ENCODE assay signal across 12 cellular contexts in the genomic region with DNA sequence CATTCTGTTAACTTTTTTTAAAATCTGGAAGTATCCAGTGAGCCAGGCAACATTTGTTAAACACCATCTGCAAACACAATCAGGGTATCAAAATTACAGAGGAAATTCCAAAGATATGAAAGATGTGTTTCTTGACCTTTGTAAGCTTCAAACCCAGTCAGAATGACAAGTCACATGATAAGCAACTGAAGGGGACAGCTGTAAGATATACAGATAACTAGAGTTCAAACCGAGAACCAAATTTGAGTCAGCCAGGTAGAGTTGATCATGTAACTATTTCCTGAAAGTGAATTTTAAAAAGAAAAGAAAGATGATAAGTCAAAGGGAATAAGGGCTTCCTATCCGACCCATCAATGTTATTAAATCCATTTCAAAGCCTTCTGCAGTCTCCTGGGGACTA.
DNase-seq lines count a peak whose midpoint lies in the region; ATAC-seq and TF ChIP-seq lines count a peak whose summit lies in the region.
"Had no signal": no experiment of that assay in that cellular context is flagged by ENCODE, and none has a peak within 500 bp of the region (broad histone marks: within the 10 kb centered on the region; RNA-seq: fewer than 3 reads in every experiment).

No MANE protein-coding gene starts in this region.

- intact Hi-C loops in heart right ventricle (cut with DNase I) = no loop called here
- intact Hi-C loops in cardiac septum (cut with DNase I) = no loop called here

- no peaks in the 10 kb centered on the region for H3K9me3 Mint-ChIP-seq in stimulated activated naive B cell treated with anti-CD40 and anti-IgM and Interleukin-4, amounts not matched to agents 10 μg/mL and 1 μg/mL and 100 μg/mL, for 72 hours

- TF ChIP-seq CTCF in heart right ventricle (IDR thresholded peaks at IDR 0.05) (no peak), suprapubic skin (IDR thresholded peaks at IDR 0.05) (no peak)

- H3K4me3 ChIP-seq in heart right ventricle (no peak overlapping the region), suprapubic skin (no peak overlapping the region)

- no peak for TF ChIP-seq POLR2A in suprapubic skin (IDR thresholded peaks at IDR 0.05)

- ATAC-seq in heart right ventricle = peak in 7 of 8 donors; percentile 20 to 94 (median 64)
- ATAC-seq in HG02571 (IDR thresholded peaks at IDR 0.05; ENCODE audit: unreplicated experiment) = peak; percentile 76
- peak; percentile 90 for ATAC-seq in HG03354 (IDR thresholded peaks at IDR 0.05; ENCODE audit: poor library complexity, severe bottlenecking, unreplicated experiment)
- peak; percentile 65 to 83 for ATAC-seq in stimulated activated naive B cell treated with anti-CD40 and anti-IgM and Interleukin-4, amounts not matched to agents 10 μg/mL and 1 μg/mL and 100 μg/mL, for 72 hours (replicated peaks)
- ATAC-seq: sciatic nerve had no signal

- peaks cover 7 to 34% of the 10 kb centered on the region in 2 donors for H3K4me1 Mint-ChIP-seq in stimulated activated naive B cell treated with anti-CD40 and anti-IgM and Interleukin-4, amounts not matched to agents 10 μg/mL and 1 μg/mL and 100 μg/mL, for 72 hours

- H3K27ac Mint-ChIP-seq in stimulated activated naive B cell treated with anti-CD40 and anti-IgM and Interleukin-4, amounts not matched to agents 10 μg/mL and 1 μg/mL and 100 μg/mL, for 72 hours = no peak overlapping the region

- peak overlapping the region in 1 of 10 donors; percentile 44 for H3K27ac ChIP-seq in heart right ventricle
- H3K27ac ChIP-seq in suprapubic skin = no peak overlapping the region

- H3K4me3 Mint-ChIP-seq in stimulated activated naive B cell treated with anti-CD40 and anti-IgM and Interleukin-4, amounts not matched to agents 10 μg/mL and 1 μg/mL and 100 μg/mL, for 72 hours = no peak overlapping the region

- H3K36me3 Mint-ChIP-seq in stimulated activated naive B cell treated with anti-CD40 and anti-IgM and Interleukin-4, amounts not matched to agents 10 μg/mL and 1 μg/mL and 100 μg/mL, for 72 hours = no peaks in the 10 kb centered on the region

- H3K4me1 ChIP-seq in heart right ventricle = peaks cover 0 to 8% (median 0%) of the 10 kb centered on the region in 9 donors
- peaks cover 3% of the 10 kb centered on the region for H3K4me1 ChIP-seq in suprapubic skin

- TF ChIP-seq EP300 in suprapubic skin (IDR thresholded peaks at IDR 0.05) = no peak

- H3K36me3 ChIP-seq in heart right ventricle (no peaks in the 10 kb centered on the region), suprapubic skin (no peaks in the 10 kb centered on the region)

- H3K27me3 Mint-ChIP-seq in stimulated activated naive B cell treated with anti-CD40 and anti-IgM and Interleukin-4, amounts not matched to agents 10 μg/mL and 1 μg/mL and 100 μg/mL, for 72 hours = no peaks in the 10 kb centered on the region

- H3K9me3 ChIP-seq in heart right ventricle = peaks cover 0 to 4% (median 0%) of the 10 kb centered on the region in 11 donors
- H3K9me3 ChIP-seq in suprapubic skin = no peaks in the 10 kb centered on the region

- DNase-seq in heart right ventricle (no peak), cardiac septum (ENCODE audit: low spot score) (no peak), suprapubic skin (ENCODE audit: low spot score in 2 of 2) (no peak), NCI-H524 (lab: John Stamatoyannopoulos, UW) (no peak), OCI-M2 (lab: John Stamatoyannopoulos, UW; ENCODE audit: unreplicated experiment) (no peak)
- DNase-seq in stimulated activated naive B cell treated with anti-CD40 and anti-IgM and Interleukin-4, amounts not matched to agents 10 μg/mL and 1 μg/mL and 100 μg/mL, for 72 hours = no peak
- DNase-seq: DMS79; effector CD4-positive, alpha-beta T cell; GOT3 had no signal

- WGBS in heart right ventricle, 2 donors = 36 to 39% methylated on average over 2 of the region's 2 CpGs
- WGBS in suprapubic skin = 60% methylated on average over 2 of the region's 2 CpGs

- H3K27me3 ChIP-seq in heart right ventricle (no peaks in the 10 kb centered on the region), suprapubic skin (no peaks in the 10 kb centered on the region)
